1 cellular context compared by ENCODE assay signal in the genomic region with DNA sequence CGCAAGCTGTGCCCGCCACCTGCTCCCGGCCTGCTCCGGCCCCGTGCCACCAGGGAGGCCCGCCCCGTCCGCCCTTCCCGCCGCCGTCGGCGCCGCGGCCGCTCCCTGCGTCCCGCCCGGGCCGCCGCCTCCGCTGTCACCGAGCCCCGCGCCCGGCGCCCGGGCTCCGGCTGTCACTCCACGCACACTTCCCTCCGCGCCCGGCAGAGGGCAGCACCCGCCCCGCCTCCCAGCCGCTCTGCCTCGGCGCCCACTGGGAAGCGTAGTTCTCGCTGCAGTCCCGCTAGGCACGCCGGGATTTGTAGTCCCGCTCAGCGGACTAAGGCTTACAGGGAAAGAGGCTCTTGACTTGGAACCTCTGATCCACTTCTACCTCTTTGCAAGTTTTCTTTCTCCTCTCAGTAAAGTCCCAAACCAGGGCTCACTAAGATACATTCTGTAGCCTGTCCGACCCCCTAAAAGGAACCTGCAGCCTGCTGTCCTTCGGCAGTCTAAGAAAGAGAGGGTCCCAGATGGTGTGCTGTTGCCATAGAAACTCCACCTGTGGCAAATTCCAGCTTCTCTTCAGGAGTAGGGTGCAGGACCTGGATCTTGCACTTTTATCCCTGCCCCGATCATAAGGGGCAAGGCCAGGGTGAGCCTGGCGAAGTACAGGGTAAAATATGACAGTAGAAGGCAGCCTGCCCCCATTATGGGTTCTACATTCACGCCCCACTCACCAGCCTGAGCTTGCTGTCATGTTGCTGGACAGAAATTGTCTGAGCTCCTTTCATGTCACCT.
TF ChIP-seq lines count a peak whose summit lies in the region.

TFEB (minus strand) TSS at position 182 of the 780 bp plus-strand sequence. CDS start 44,395 bp downstream, outside the sequence.

TF ChIP-seq in K562, 482 proteins besides CTCF, POLR2A, EP300 and RAD21 (continued from another document and continues in another):
- TF ChIP-seq SAFB2 (IDR thresholded peaks at IDR 0.05; ENCODE audit: borderline replicate concordance, low read depth, low read length, severe bottlenecking), result no peak
- TF ChIP-seq HDAC8 (tag; IDR thresholded peaks at IDR 0.05), result no peak; the same call in 1 of the 2 replicates
- TF ChIP-seq SMAD1 (IDR thresholded peaks at IDR 0.05; ENCODE audit: low read depth, low read length, partially characterized antibody), result no peak
- TF ChIP-seq RBM22 (IDR thresholded peaks at IDR 0.05; ENCODE audit: low read depth, low read length, poor library complexity, severe bottlenecking), result no peak
- TF ChIP-seq ZFPM2 (CRISPR knock-in tag; IDR thresholded peaks at IDR 0.05), result no peak
- TF ChIP-seq TCF7L2 (IDR thresholded peaks at IDR 0.05; ENCODE audit: low read depth, low read length), result peak; percentile 19; the same call in 1 of the 2 replicates
- no peak for TF ChIP-seq TOE1 (IDR thresholded peaks at IDR 0.05; ENCODE audit: borderline replicate concordance)
- TF ChIP-seq TOE1 (CRISPR knock-in tag; IDR thresholded peaks at IDR 0.05; ENCODE audit: borderline replicate concordance, low read depth), result peak; percentile 60; the same call in 1 of the 2 replicates
- TF ChIP-seq, protein P1, sequence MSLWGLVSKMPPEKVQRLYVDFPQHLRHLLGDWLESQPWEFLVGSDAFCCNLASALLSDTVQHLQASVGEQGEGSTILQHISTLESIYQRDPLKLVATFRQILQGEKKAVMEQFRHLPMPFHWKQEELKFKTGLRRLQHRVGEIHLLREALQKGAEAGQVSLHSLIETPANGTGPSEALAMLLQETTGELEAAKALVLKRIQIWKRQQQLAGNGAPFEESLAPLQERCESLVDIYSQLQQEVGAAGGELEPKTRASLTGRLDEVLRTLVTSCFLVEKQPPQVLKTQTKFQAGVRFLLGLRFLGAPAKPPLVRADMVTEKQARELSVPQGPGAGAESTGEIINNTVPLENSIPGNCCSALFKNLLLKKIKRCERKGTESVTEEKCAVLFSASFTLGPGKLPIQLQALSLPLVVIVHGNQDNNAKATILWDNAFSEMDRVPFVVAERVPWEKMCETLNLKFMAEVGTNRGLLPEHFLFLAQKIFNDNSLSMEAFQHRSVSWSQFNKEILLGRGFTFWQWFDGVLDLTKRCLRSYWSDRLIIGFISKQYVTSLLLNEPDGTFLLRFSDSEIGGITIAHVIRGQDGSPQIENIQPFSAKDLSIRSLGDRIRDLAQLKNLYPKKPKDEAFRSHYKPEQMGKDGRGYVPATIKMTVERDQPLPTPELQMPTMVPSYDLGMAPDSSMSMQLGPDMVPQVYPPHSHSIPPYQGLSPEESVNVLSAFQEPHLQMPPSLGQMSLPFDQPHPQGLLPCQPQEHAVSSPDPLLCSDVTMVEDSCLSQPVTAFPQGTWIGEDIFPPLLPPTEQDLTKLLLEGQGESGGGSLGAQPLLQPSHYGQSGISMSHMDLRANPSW (CRISPR knock-in tag; IDR thresholded peaks at IDR 0.05), result no peak
- peak; percentile 72 for TF ChIP-seq CREB1 (IDR thresholded peaks at IDR 0.05)
- TF ChIP-seq CREB1 (CRISPR knock-in tag; IDR thresholded peaks at IDR 0.05), result peak; percentile 87
- TF ChIP-seq ZNF77 (CRISPR knock-in tag; IDR thresholded peaks at IDR 0.05), result no peak
- no peak for TF ChIP-seq RFX5 (IDR thresholded peaks at IDR 0.05; ENCODE audit: low read depth, low read length)
- no peak for TF ChIP-seq ZNF324 (CRISPR knock-in tag; IDR thresholded peaks at IDR 0.05)
- TF ChIP-seq SP1 (CRISPR knock-in tag; IDR thresholded peaks at IDR 0.05), result peak; percentile 96
- TF ChIP-seq, protein P2, sequence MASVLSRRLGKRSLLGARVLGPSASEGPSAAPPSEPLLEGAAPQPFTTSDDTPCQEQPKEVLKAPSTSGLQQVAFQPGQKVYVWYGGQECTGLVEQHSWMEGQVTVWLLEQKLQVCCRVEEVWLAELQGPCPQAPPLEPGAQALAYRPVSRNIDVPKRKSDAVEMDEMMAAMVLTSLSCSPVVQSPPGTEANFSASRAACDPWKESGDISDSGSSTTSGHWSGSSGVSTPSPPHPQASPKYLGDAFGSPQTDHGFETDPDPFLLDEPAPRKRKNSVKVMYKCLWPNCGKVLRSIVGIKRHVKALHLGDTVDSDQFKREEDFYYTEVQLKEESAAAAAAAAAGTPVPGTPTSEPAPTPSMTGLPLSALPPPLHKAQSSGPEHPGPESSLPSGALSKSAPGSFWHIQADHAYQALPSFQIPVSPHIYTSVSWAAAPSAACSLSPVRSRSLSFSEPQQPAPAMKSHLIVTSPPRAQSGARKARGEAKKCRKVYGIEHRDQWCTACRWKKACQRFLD (CRISPR knock-in tag; IDR thresholded peaks at IDR 0.05), result peak; percentile 78; the same call in 1 of the 2 replicates
- TF ChIP-seq, protein P3, sequence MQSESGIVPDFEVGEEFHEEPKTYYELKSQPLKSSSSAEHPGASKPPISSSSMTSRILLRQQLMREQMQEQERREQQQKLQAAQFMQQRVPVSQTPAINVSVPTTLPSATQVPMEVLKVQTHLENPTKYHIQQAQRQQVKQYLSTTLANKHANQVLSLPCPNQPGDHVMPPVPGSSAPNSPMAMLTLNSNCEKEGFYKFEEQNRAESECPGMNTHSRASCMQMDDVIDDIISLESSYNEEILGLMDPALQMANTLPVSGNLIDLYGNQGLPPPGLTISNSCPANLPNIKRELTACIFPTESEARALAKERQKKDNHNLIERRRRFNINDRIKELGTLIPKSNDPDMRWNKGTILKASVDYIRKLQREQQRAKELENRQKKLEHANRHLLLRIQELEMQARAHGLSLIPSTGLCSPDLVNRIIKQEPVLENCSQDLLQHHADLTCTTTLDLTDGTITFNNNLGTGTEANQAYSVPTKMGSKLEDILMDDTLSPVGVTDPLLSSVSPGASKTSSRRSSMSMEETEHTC (IDR thresholded peaks at IDR 0.05), result no peak
- TF ChIP-seq, protein P4, sequence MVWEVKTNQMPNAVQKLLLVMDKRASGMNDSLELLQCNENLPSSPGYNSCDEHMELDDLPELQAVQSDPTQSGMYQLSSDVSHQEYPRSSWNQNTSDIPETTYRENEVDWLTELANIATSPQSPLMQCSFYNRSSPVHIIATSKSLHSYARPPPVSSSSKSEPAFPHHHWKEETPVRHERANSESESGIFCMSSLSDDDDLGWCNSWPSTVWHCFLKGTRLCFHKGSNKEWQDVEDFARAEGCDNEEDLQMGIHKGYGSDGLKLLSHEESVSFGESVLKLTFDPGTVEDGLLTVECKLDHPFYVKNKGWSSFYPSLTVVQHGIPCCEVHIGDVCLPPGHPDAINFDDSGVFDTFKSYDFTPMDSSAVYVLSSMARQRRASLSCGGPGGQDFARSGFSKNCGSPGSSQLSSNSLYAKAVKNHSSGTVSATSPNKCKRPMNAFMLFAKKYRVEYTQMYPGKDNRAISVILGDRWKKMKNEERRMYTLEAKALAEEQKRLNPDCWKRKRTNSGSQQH (CRISPR knock-in tag; IDR thresholded peaks at IDR 0.05), result no peak
- 0 out of 2 replicates have a peak, but pooled peaks have one; percentile 31 for TF ChIP-seq ZNF444 (CRISPR knock-in tag; IDR thresholded peaks at IDR 0.05)
- TF ChIP-seq NCOA1 (IDR thresholded peaks at IDR 0.05; ENCODE audit: low read depth), result no peak
- TF ChIP-seq RFX7 (CRISPR knock-in tag; IDR thresholded peaks at IDR 0.05), result no peak
- no peak for TF ChIP-seq ZNF263 (CRISPR knock-in tag; IDR thresholded peaks at IDR 0.05; ENCODE audit: borderline replicate concordance)
- no peak for TF ChIP-seq DNMT1 (IDR thresholded peaks at IDR 0.05)
- TF ChIP-seq ZNF644 (tag; IDR thresholded peaks at IDR 0.05; ENCODE audit: low read depth), result peak; percentile 69; the same call in 1 of the 2 replicates
- TF ChIP-seq, protein P5, sequence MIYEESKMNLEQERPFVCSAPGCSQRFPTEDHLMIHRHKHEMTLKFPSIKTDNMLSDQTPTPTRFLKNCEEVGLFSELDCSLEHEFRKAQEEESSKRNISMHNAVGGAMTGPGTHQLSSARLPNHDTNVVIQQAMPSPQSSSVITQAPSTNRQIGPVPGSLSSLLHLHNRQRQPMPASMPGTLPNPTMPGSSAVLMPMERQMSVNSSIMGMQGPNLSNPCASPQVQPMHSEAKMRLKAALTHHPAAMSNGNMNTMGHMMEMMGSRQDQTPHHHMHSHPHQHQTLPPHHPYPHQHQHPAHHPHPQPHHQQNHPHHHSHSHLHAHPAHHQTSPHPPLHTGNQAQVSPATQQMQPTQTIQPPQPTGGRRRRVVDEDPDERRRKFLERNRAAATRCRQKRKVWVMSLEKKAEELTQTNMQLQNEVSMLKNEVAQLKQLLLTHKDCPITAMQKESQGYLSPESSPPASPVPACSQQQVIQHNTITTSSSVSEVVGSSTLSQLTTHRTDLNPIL (CRISPR knock-in tag; IDR thresholded peaks at IDR 0.05), result no peak
- TF ChIP-seq ELF2 (CRISPR knock-in tag; IDR thresholded peaks at IDR 0.05), result no peak
- TF ChIP-seq, protein P6, sequence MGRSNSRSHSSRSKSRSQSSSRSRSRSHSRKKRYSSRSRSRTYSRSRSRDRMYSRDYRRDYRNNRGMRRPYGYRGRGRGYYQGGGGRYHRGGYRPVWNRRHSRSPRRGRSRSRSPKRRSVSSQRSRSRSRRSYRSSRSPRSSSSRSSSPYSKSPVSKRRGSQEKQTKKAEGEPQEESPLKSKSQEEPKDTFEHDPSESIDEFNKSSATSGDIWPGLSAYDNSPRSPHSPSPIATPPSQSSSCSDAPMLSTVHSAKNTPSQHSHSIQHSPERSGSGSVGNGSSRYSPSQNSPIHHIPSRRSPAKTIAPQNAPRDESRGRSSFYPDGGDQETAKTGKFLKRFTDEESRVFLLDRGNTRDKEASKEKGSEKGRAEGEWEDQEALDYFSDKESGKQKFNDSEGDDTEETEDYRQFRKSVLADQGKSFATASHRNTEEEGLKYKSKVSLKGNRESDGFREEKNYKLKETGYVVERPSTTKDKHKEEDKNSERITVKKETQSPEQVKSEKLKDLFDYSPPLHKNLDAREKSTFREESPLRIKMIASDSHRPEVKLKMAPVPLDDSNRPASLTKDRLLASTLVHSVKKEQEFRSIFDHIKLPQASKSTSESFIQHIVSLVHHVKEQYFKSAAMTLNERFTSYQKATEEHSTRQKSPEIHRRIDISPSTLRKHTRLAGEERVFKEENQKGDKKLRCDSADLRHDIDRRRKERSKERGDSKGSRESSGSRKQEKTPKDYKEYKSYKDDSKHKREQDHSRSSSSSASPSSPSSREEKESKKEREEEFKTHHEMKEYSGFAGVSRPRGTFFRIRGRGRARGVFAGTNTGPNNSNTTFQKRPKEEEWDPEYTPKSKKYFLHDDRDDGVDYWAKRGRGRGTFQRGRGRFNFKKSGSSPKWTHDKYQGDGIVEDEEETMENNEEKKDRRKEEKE (IDR thresholded peaks at IDR 0.05; ENCODE audit: borderline replicate concordance in 1 of 2, control insufficient read depth in 1 of 2, low read depth in 2 of 2, low read length in 1 of 2), result no peak
- no peak for TF ChIP-seq SLC30A9 (CRISPR knock-in tag; IDR thresholded peaks at IDR 0.05)
- no peak for TF ChIP-seq MECOM (CRISPR knock-in tag; IDR thresholded peaks at IDR 0.05)
- TF ChIP-seq PHF8 (IDR thresholded peaks at IDR 0.05; ENCODE audit: borderline replicate concordance, low read length), result peak; percentile 28; the same call in 1 of the 2 replicates
- TF ChIP-seq GATAD2B (IDR thresholded peaks at IDR 0.05; ENCODE audit: borderline replicate concordance), result no peak; the same call in 1 of the 2 replicates
- 0 out of 2 replicates have a peak, but pooled peaks have one; percentile 12 for TF ChIP-seq ZNF354B (CRISPR knock-in tag; IDR thresholded peaks at IDR 0.05)
- TF ChIP-seq SRSF7 (optimal IDR thresholded peaks at IDR 0.05; ENCODE audit: low read depth, low read length), result no peak
- TF ChIP-seq ZNF24 (IDR thresholded peaks at IDR 0.05), result peak; percentile 44; the same call in 1 of the 2 replicates
- no peak for TF ChIP-seq SNRNP70 (optimal IDR thresholded peaks at IDR 0.05; ENCODE audit: low read depth, low read length)
- no peak for TF ChIP-seq XRCC4 (IDR thresholded peaks at IDR 0.05; ENCODE audit: extremely low read depth, insufficient read depth, insufficient read length)
- no peak for TF ChIP-seq SAP30 (IDR thresholded peaks at IDR 0.05; ENCODE audit: borderline replicate concordance, insufficient read depth, low read depth, low read length, poor library complexity, severe bottlenecking)
- no peak for TF ChIP-seq SMAD2 (IDR thresholded peaks at IDR 0.05; ENCODE audit: low read depth, low read length)
- no peak for TF ChIP-seq EGR1 (conservative IDR thresholded peaks at IDR 0.05)
- no peak for TF ChIP-seq ZNF41 (CRISPR knock-in tag; conservative IDR thresholded peaks at IDR 0.05)
- TF ChIP-seq, protein P7, sequence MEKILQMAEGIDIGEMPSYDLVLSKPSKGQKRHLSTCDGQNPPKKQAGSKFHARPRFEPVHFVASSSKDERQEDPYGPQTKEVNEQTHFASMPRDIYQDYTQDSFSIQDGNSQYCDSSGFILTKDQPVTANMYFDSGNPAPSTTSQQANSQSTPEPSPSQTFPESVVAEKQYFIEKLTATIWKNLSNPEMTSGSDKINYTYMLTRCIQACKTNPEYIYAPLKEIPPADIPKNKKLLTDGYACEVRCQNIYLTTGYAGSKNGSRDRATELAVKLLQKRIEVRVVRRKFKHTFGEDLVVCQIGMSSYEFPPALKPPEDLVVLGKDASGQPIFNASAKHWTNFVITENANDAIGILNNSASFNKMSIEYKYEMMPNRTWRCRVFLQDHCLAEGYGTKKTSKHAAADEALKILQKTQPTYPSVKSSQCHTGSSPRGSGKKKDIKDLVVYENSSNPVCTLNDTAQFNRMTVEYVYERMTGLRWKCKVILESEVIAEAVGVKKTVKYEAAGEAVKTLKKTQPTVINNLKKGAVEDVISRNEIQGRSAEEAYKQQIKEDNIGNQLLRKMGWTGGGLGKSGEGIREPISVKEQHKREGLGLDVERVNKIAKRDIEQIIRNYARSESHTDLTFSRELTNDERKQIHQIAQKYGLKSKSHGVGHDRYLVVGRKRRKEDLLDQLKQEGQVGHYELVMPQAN (IDR thresholded peaks at IDR 0.05; ENCODE audit: borderline replicate concordance), result no peak
- TF ChIP-seq MEIS2 (IDR thresholded peaks at IDR 0.05; ENCODE audit: partially characterized antibody), result peak; percentile 75
- no peak for TF ChIP-seq CBX8 (IDR thresholded peaks at IDR 0.05; ENCODE audit: borderline replicate concordance, extremely low read depth, low read depth, low read length, poor library complexity, severe bottlenecking)
- no peak for TF ChIP-seq HLTF (IDR thresholded peaks at IDR 0.05)
- TF ChIP-seq, protein P8, sequence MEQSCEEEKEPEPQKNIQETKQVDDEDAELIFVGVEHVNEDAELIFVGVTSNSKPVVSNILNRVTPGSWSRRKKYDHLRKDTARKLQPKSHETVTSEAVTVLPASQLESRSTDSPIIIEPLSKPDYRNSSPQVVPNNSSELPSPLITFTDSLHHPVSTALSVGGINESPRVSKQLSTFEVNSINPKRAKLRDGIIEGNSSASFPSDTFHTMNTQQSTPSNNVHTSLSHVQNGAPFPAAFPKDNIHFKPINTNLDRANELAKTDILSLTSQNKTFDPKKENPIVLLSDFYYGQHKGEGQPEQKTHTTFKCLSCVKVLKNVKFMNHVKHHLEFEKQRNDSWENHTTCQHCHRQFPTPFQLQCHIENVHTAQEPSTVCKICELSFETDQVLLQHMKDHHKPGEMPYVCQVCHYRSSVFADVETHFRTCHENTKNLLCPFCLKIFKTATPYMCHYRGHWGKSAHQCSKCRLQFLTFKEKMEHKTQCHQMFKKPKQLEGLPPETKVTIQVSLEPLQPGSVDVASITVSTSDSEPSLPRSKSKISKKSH (CRISPR knock-in tag; IDR thresholded peaks at IDR 0.05), result no peak
